26 cellular contexts compared by ENCODE assay signal in genomic region chr9:79289856-79290255, GRCh38.
"Had no signal": no experiment of that assay in that cellular context is flagged by ENCODE, and none has a peak within 500 bp of the region (broad histone marks: within the 10 kb centered on the region; RNA-seq: fewer than 3 reads in every experiment).

No MANE protein-coding gene starts in this region.

- H3K4me2 ChIP-seq: smooth muscle cell had no signal

- H3K4me1 Mint-ChIP-seq: immature natural killer cell; naive B cell; stimulated activated effector memory CD8-positive, alpha-beta T cell treated with anti-CD3 and anti-CD28 coated beads, Interleukin-12 subunit alpha, Interleukin-12 subunit beta, amount 100 ng/mL, for 72 hours had no signal

- H3K9me3 Mint-ChIP-seq: naive B cell; natural killer cell treated with Interleukin-12 subunit alpha and Interleukin-12 subunit beta and Interleukin-15 and Interleukin-18, amount 100 ng/mL, for 72 hours; neural crest cell; stimulated activated effector memory CD8-positive, alpha-beta T cell treated with anti-CD3 and anti-CD28 coated beads, Interleukin-12 subunit alpha, Interleukin-12 subunit beta, amount 100 ng/mL, for 72 hours had no signal

- H2AFZ ChIP-seq: parathyroid adenoma had no signal

- H3K27me3 ChIP-seq: esophagus muscularis mucosa, neutrophil, right lobe of liver, stomach, thyroid gland had no signal

- H3K9ac ChIP-seq: parathyroid adenoma had no signal

- H3K27me3 Mint-ChIP-seq: naive B cell; natural killer cell treated with Interleukin-12 subunit alpha and Interleukin-12 subunit beta and Interleukin-15 and Interleukin-18, amount 100 ng/mL, for 72 hours had no signal

- H3K79me2 ChIP-seq: parathyroid adenoma had no signal

- H3K27ac Mint-ChIP-seq: immature natural killer cell; naive B cell; natural killer cell treated with Interleukin-12 subunit alpha and Interleukin-12 subunit beta and Interleukin-15 and Interleukin-18, amount 100 ng/mL, for 72 hours; progenitor cell of endocrine pancreas; stimulated activated effector memory CD8-positive, alpha-beta T cell treated with anti-CD3 and anti-CD28 coated beads, Interleukin-12 subunit alpha, Interleukin-12 subunit beta, amount 100 ng/mL, for 72 hours had no signal

- H3K4me3 Mint-ChIP-seq: immature natural killer cell; naive B cell; natural killer cell treated with Interleukin-12 subunit alpha and Interleukin-12 subunit beta and Interleukin-15 and Interleukin-18, amount 100 ng/mL, for 72 hours; neural crest cell; stimulated activated effector memory CD8-positive, alpha-beta T cell treated with anti-CD3 and anti-CD28 coated beads, Interleukin-12 subunit alpha, Interleukin-12 subunit beta, amount 100 ng/mL, for 72 hours had no signal

- H3K36me3 Mint-ChIP-seq: immature natural killer cell; naive B cell; natural killer cell treated with Interleukin-12 subunit alpha and Interleukin-12 subunit beta and Interleukin-15 and Interleukin-18, amount 100 ng/mL, for 72 hours; stimulated activated effector memory CD8-positive, alpha-beta T cell treated with anti-CD3 and anti-CD28 coated beads, Interleukin-12 subunit alpha, Interleukin-12 subunit beta, amount 100 ng/mL, for 72 hours had no signal

- H3K36me3 ChIP-seq: esophagus muscularis mucosa, heart right ventricle, lower lobe of right lung, neutrophil, right lobe of liver, stomach, thyroid gland had no signal

- H3K27ac ChIP-seq: dorsolateral prefrontal cortex, esophagus muscularis mucosa, heart right ventricle, lower lobe of right lung, neutrophil, parathyroid adenoma, right lobe of liver, stomach, thyroid gland had no signal

- H3K4me1 ChIP-seq: esophagus muscularis mucosa, heart right ventricle, lower lobe of right lung, parathyroid adenoma, right lobe of liver, stomach, thyroid gland had no signal

- H3K9me3 ChIP-seq: esophagus muscularis mucosa, heart right ventricle, lower lobe of right lung, neutrophil, right lobe of liver, stomach, thyroid gland had no signal

- DNase-seq: dorsolateral prefrontal cortex; effector CD4-positive, alpha-beta T cell; foreskin melanocyte; glutamatergic neuron; heart right ventricle; immature natural killer cell; islet precursor cell; left ventricle myocardium superior; lower lobe of right lung; naive B cell; right lobe of liver; stimulated activated CD4-positive, alpha-beta T cell treated with anti-CD3 and anti-CD28 coated beads, Interleukin-12 subunit alpha, Interleukin-12 subunit beta, amount 100 ng/mL, for 4 hours; stimulated activated CD4-positive, alpha-beta T cell treated with anti-CD3 and anti-CD28 coated beads, Interleukin-1b, Interleukin-23, amount 100 ng/mL, for 48 hours; stimulated activated CD4-positive, alpha-beta T cell treated with anti-CD3 and anti-CD28 coated beads, Interleukin-4, amount 100 ng/mL, for 1 hour; stimulated activated naive CD4-positive, alpha-beta T cell treated with Interleukin-2 at 50 U/mL for 16 hours; stomach; thyroid gland; trophoblast cell had no signal

- H3K4me3 ChIP-seq: dorsolateral prefrontal cortex, esophagus muscularis mucosa, heart right ventricle, lower lobe of right lung, right lobe of liver, smooth muscle cell, stomach, thyroid gland had no signal
